ENCODE assay signal across 8 cellular contexts in genomic region chr14:24094839-24095195, GRCh38. TPM values are rescaled to one million over a fixed set of nuclear protein-coding genes. Genes with fewer than 3 reads are reported as not detected.
DNase-seq lines count a peak whose midpoint lies in the region; ATAC-seq and TF ChIP-seq lines count a peak whose summit lies in the region.

No MANE protein-coding gene starts in this region.

- 4 to 9% methylated on average over 11 to 13 of the region's 13 CpGs for WGBS in esophagus, 2 donors

- no peaks in the 10 kb centered on the region for H3K9me3 ChIP-seq in SU-DHL-6 (ENCODE audit: insufficient read depth, low read length)
- H3K9me3 ChIP-seq in esophagus (ENCODE audit: control insufficient read depth in 2 of 2, insufficient read depth in 1 of 2, low read depth in 1 of 2, low read length in 1 of 2), result no peaks in the 10 kb centered on the region
- H3K9me3 ChIP-seq in parathyroid adenoma (ENCODE audit: control insufficient read depth, low read length), result no peaks in the 10 kb centered on the region

- peaks cover 19% of the 10 kb centered on the region for H3F3A ChIP-seq in SU-DHL-6 (ENCODE audit: insufficient read depth)

- H4K20me1 ChIP-seq in SU-DHL-6 (ENCODE audit: low read depth, low read length), result no peaks in the 10 kb centered on the region

- ATAC-seq in HG03039 (IDR thresholded peaks at IDR 0.05; ENCODE audit: unreplicated experiment), result no peak

- TF ChIP-seq CTCF in SU-DHL-6 (IDR thresholded peaks at IDR 0.05; ENCODE audit: insufficient read depth, low read length, poor library complexity, severe bottlenecking), result no peak
- no peak for TF ChIP-seq CTCF in parathyroid adenoma (IDR thresholded peaks at IDR 0.05)

- H3K4me1 ChIP-seq in esophagus (ENCODE audit: control insufficient read depth in 2 of 2, insufficient read depth in 2 of 2, low read length in 1 of 2), result peaks cover 2 to 15% of the 10 kb centered on the region in 2 donors
- H3K4me1 ChIP-seq in parathyroid adenoma, result peaks cover 24% of the 10 kb centered on the region

- H3K4me2 ChIP-seq in SU-DHL-6 (ENCODE audit: low read depth, low read length, poor library complexity, severe bottlenecking) (peak overlapping the region; percentile 87), parathyroid adenoma (ENCODE audit: low read length) (peak overlapping the region; percentile 100)

- peak overlapping the region; percentile 92 for H3K4me3 ChIP-seq in SU-DHL-6 (ENCODE audit: insufficient read depth, low read length, poor library complexity, severe bottlenecking)
- peak overlapping the region; percentile 70 to 86 for H3K4me3 ChIP-seq in esophagus (ENCODE audit: low read depth in 1 of 2, low read length in 2 of 2)
- H3K4me3 ChIP-seq in parathyroid adenoma (ENCODE audit: low read depth, low read length), result peak overlapping the region; percentile 95

- peaks cover 8% of the 10 kb centered on the region; the same call in 1 of the 2 replicates for H3K79me2 ChIP-seq in SU-DHL-6 (ENCODE audit: insufficient read depth, low read length)
- peaks cover 11% of the 10 kb centered on the region for H3K79me2 ChIP-seq in parathyroid adenoma

- no peaks in the 10 kb centered on the region for H3K27me3 ChIP-seq in SU-DHL-6 (ENCODE audit: low read length)
- no peaks in the 10 kb centered on the region for H3K27me3 ChIP-seq in esophagus (ENCODE audit: control insufficient read depth in 1 of 2, insufficient read depth in 2 of 2, low read length in 2 of 2)
- H3K27me3 ChIP-seq in parathyroid adenoma (ENCODE audit: control insufficient read depth, insufficient read depth, low read length), result no peaks in the 10 kb centered on the region

- H3K36me3 ChIP-seq in SU-DHL-6 (ENCODE audit: low read length), result no peaks in the 10 kb centered on the region
- H3K36me3 ChIP-seq in esophagus (ENCODE audit: control insufficient read depth in 2 of 2, insufficient read depth in 2 of 2, low read length in 1 of 2), result peaks cover 3% of the 10 kb centered on the region in 2 donors
- no peaks in the 10 kb centered on the region for H3K36me3 ChIP-seq in parathyroid adenoma (ENCODE audit: control insufficient read depth, insufficient read depth, low read length)

- DNase-seq in NCI-H82 (lab: John Stamatoyannopoulos, UW), result peak; percentile 62
- no peak for DNase-seq in NCI-H82 treated with DMSO at 0.1 percent for 48 hours (lab: John Stamatoyannopoulos, UW; ENCODE audit: unreplicated experiment)
- DNase-seq in glomerular visceral epithelial cell (ENCODE audit: extremely low spot score), result no peak
- DNase-seq in NCI-H2107 treated with DMSO at 0.1 percent for 48 hours (lab: John Stamatoyannopoulos, UW; ENCODE audit: unreplicated experiment), result no peak

- H3K27ac ChIP-seq in SU-DHL-6 (ENCODE audit: low read depth, low read length), result peak overlapping the region; percentile 84
- H3K27ac ChIP-seq in esophagus (ENCODE audit: low read depth in 2 of 2, low read length in 1 of 2), result peak overlapping the region; percentile 97 to 98
- peak overlapping the region; percentile 98 for H3K27ac ChIP-seq in parathyroid adenoma

- H2AFZ ChIP-seq in SU-DHL-6 (ENCODE audit: low read depth, low read length, severe bottlenecking) (peak overlapping the region; percentile 43), parathyroid adenoma (peak overlapping the region; percentile 93)

- H3K9ac ChIP-seq in SU-DHL-6 (ENCODE audit: low read length), result peak overlapping the region; percentile 96
- peak overlapping the region; percentile 88 for H3K9ac ChIP-seq in parathyroid adenoma

- H3K9me2 ChIP-seq in SU-DHL-6 (replicated peaks; ENCODE audit: insufficient read depth, low read length), result no peaks in the 10 kb centered on the region

RNA-seq across cellular contexts. Expression of gene PCK2, which starts 0.7 kb away (rescaled TPM):
- polyA plus RNA-seq in esophagus, result 10 to 100 TPM; 10.1 to 29.2 TPM

RNA-seq across cellular contexts. Expression of gene DCAF11, which starts 19.8 kb away (rescaled TPM):
- 10 to 100 TPM; 21.5 to 41.6 TPM for polyA plus RNA-seq in esophagus

RNA-seq across cellular contexts. Expression of gene NRL, which starts 19.9 kb away (rescaled TPM):
- polyA plus RNA-seq in esophagus, result 1 to 10 TPM in 1 of 2 donors, under 1 TPM in 1; 0.86 to 1.4 TPM

RNA-seq across cellular contexts. Expression of gene CPNE6, which starts 23.5 kb away (rescaled TPM):
- polyA plus RNA-seq in esophagus, result under 1 TPM in 1 of 2 donors, not detected in 1; 0.06 TPM

RNA-seq across cellular contexts. Expression of gene FITM1, which starts 35.6 kb away (rescaled TPM):
- polyA plus RNA-seq in esophagus, result 1 to 10 TPM in 1 of 2 donors, under 1 TPM in 1; 0.60 to 1.1 TPM
